Comparison of ENCODE assay signal across 21 cellular contexts in the genomic region with DNA sequence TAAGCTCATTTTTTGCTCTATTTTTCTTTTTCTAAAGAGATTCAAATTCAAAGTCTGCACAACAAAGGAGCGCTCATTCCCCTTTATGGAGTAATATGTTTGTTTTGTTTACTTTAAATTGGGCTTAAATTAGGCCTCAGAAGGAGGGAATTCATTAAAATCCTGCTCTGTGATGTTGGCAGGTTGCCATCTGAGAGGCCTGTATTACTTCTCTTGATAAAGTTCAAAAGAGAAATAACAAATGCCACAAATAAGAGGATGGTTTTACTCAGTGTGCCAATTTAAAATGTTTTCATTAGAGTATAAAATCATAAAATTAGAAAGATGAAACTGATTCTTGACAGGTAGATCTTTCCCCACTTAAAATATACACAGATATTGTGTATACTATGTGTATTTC.
"Had no signal": no experiment of that assay in that cellular context is flagged by ENCODE, and none has a peak within 500 bp of the region (broad histone marks: within the 10 kb centered on the region; RNA-seq: fewer than 3 reads in every experiment).

No MANE protein-coding gene starts in this region.

- H3K36me3 Mint-ChIP-seq: activated naive CD8-positive, alpha-beta T cell treated with anti-CD3 and anti-CD28 coated beads, Interleukin-2, amount 10 ng/mL, durations not matched to agents 7 days and 5 days; naive thymus-derived CD4-positive, alpha-beta T cell; type B pancreatic cell had no signal

- H3K9me3 Mint-ChIP-seq: activated CD4-positive, alpha-beta T cell treated with anti-CD3 and anti-CD28 coated beads, Interleukin-2, amount 10 ng/mL, durations not matched to agents 24 days and 14 days; activated CD8-positive, alpha-beta T cell treated with anti-CD3 and anti-CD28 coated beads for 36 hours; activated naive CD8-positive, alpha-beta T cell treated with anti-CD3 and anti-CD28 coated beads, Interleukin-2, amount 10 ng/mL, durations not matched to agents 7 days and 5 days; activated T-helper 17 cell treated with anti-CD3 and anti-CD28 coated beads, Interleukin-2, amount 50 U/mL, for 72 hours; central memory CD8-positive, alpha-beta T cell; naive thymus-derived CD4-positive, alpha-beta T cell; type B pancreatic cell had no signal

- DNase-seq: activated CD4-positive, alpha-beta T cell treated with anti-CD3 and anti-CD28 coated beads, Interleukin-2, amount 10 ng/mL, durations not matched to agents 24 days and 14 days; activated CD8-positive, alpha-beta T cell treated with anti-CD3 and anti-CD28 coated beads for 36 hours; activated naive CD4-positive, alpha-beta T cell treated with Interleukin-2 at 50 U/mL for 16 hours; activated naive CD8-positive, alpha-beta T cell treated with anti-CD3 and anti-CD28 coated beads, Interleukin-2, amount 10 ng/mL, durations not matched to agents 7 days and 5 days; activated T-cell treated with anti-CD3 and anti-CD28 coated beads, Interleukin-2, amount 50 U/mL, for 1 hour; gastrocnemius medialis; heart right ventricle; left ventricle myocardium inferior; mammary epithelial cell; naive thymus-derived CD4-positive, alpha-beta T cell; right cardiac atrium; stimulated activated CD4-positive, alpha-beta T cell treated with anti-CD3 and anti-CD28 coated beads, Interleukin-2, amount 100 ng/mL, for 48 hours; stomach; T1000; testis had no signal

- H3K27ac Mint-ChIP-seq: activated CD4-positive, alpha-beta T cell treated with anti-CD3 and anti-CD28 coated beads, Interleukin-2, amount 10 ng/mL, durations not matched to agents 24 days and 14 days; activated CD8-positive, alpha-beta T cell treated with anti-CD3 and anti-CD28 coated beads for 36 hours; activated naive CD8-positive, alpha-beta T cell treated with anti-CD3 and anti-CD28 coated beads, Interleukin-2, amount 10 ng/mL, durations not matched to agents 7 days and 5 days; activated T-helper 17 cell treated with anti-CD3 and anti-CD28 coated beads, Interleukin-2, amount 50 U/mL, for 72 hours; type B pancreatic cell had no signal

- H3K27ac ChIP-seq: coronary artery, gastrocnemius medialis, heart right ventricle, left ventricle myocardium inferior, prostate gland, skin epidermis, stomach, testis had no signal

- H3K4me1 Mint-ChIP-seq: activated CD4-positive, alpha-beta T cell treated with anti-CD3 and anti-CD28 coated beads, Interleukin-2, amount 10 ng/mL, durations not matched to agents 24 days and 14 days; activated naive CD8-positive, alpha-beta T cell treated with anti-CD3 and anti-CD28 coated beads, Interleukin-2, amount 10 ng/mL, durations not matched to agents 7 days and 5 days; activated T-helper 17 cell treated with anti-CD3 and anti-CD28 coated beads, Interleukin-2, amount 50 U/mL, for 72 hours; central memory CD8-positive, alpha-beta T cell had no signal

- H3K4me1 ChIP-seq: gastrocnemius medialis, heart right ventricle, left ventricle myocardium inferior, prostate gland, stomach, testis had no signal

- H3K36me3 ChIP-seq: gastrocnemius medialis, heart right ventricle, left ventricle myocardium inferior, prostate gland, stomach had no signal

- ATAC-seq: activated CD8-positive, alpha-beta T cell treated with anti-CD3 and anti-CD28 coated beads for 36 hours; activated T-helper 17 cell treated with anti-CD3 and anti-CD28 coated beads, Interleukin-2, amount 50 U/mL, for 72 hours; gastrocnemius medialis; heart right ventricle; naive thymus-derived CD4-positive, alpha-beta T cell; right cardiac atrium had no signal

- H3K4me3 ChIP-seq: coronary artery, gastrocnemius medialis, heart right ventricle, left ventricle myocardium inferior, prostate gland, skin epidermis, stomach, testis had no signal

- H3K27me3 ChIP-seq: gastrocnemius medialis, heart right ventricle, stomach, testis had no signal

- H3K4me3 Mint-ChIP-seq: activated CD4-positive, alpha-beta T cell treated with anti-CD3 and anti-CD28 coated beads, Interleukin-2, amount 10 ng/mL, durations not matched to agents 24 days and 14 days; activated CD8-positive, alpha-beta T cell treated with anti-CD3 and anti-CD28 coated beads for 36 hours; activated naive CD8-positive, alpha-beta T cell treated with anti-CD3 and anti-CD28 coated beads, Interleukin-2, amount 10 ng/mL, durations not matched to agents 7 days and 5 days; activated T-helper 17 cell treated with anti-CD3 and anti-CD28 coated beads, Interleukin-2, amount 50 U/mL, for 72 hours; central memory CD8-positive, alpha-beta T cell; naive thymus-derived CD4-positive, alpha-beta T cell; type B pancreatic cell had no signal

- H3K27me3 Mint-ChIP-seq: activated CD8-positive, alpha-beta T cell treated with anti-CD3 and anti-CD28 coated beads for 36 hours; activated naive CD8-positive, alpha-beta T cell treated with anti-CD3 and anti-CD28 coated beads, Interleukin-2, amount 10 ng/mL, durations not matched to agents 7 days and 5 days; activated T-helper 17 cell treated with anti-CD3 and anti-CD28 coated beads, Interleukin-2, amount 50 U/mL, for 72 hours; type B pancreatic cell had no signal

- H3K9me3 ChIP-seq: gastrocnemius medialis, heart right ventricle, left ventricle myocardium inferior, prostate gland, stomach, testis had no signal
